Comparison of ENCODE assay signal across 9 cellular contexts in the genomic region with DNA sequence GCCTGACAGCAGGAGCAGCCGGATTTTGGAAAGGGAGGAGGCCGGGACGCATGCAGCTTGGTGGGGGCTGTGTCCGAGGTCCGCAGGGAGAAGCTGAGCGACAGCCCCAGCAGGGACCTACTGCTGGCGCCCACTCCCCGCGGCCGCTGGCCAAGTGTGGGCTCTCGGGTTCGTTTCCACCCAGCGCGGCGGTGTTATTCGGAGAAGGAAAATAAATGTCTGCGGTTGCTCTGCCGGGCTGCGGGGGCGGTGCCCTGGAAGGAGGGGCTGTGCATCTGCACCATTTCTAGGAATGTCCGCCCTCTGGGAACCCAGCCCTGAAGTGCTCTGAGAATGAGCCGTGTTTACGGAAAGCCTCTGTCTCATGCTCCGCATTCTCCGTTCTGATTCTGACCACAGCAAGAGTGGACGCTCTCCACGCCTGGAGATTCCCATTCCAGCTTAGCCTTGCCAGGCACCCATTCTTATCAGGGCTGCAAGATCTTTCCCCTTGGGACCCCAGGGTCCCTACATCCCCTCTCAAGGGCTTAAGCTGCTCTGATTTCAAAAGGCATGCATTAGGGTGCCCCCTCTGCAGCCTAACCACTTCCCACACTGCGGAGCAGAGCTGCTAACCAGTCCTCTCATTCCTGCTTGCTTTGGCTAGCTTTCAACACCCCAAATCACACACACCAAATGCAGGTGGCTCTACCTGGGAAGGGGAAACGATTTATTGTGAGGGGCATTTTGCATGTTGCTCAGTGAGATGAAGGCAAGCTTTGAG.
A peak's percentile ranks its signal among the peaks of the same experiment; 100 is the strongest.
DNase-seq lines count a peak whose midpoint lies in the region; ATAC-seq lines count a peak whose summit lies in the region.
"Had no signal": no experiment of that assay in that cellular context is flagged by ENCODE, and none has a peak within 500 bp of the region (broad histone marks: within the 10 kb centered on the region; RNA-seq: fewer than 3 reads in every experiment).

No MANE protein-coding gene starts in this region.

- ATAC-seq in GM21717 (IDR thresholded peaks at IDR 0.05; ENCODE audit: unreplicated experiment) = no peak

- peak overlapping the region; percentile 15 to 52 (median 41) for H3K4me3 ChIP-seq in skeletal muscle tissue (ENCODE audit: low read length in 3 of 3)

- no peaks in the 10 kb centered on the region for H3K36me3 Mint-ChIP-seq in activated CD4-positive, alpha-beta memory T cell treated with anti-CD3 and anti-CD28 coated beads for 36 hours
- no peaks in the 10 kb centered on the region for H3K36me3 Mint-ChIP-seq in activated CD4-positive, alpha-beta memory T cell treated with anti-CD3 and anti-CD28 coated beads, Interleukin-2, amount 10 ng/mL, durations not matched to agents 7 days and 5 days (ENCODE audit: low read depth)

- H3K4me1 Mint-ChIP-seq in activated CD4-positive, alpha-beta memory T cell treated with anti-CD3 and anti-CD28 coated beads for 36 hours (ENCODE audit: low read depth) = no peaks in the 10 kb centered on the region
- H3K4me1 Mint-ChIP-seq in activated CD4-positive, alpha-beta memory T cell treated with anti-CD3 and anti-CD28 coated beads, Interleukin-2, amount 10 ng/mL, durations not matched to agents 7 days and 5 days = no peaks in the 10 kb centered on the region

- in situ Hi-C loops in T47D (cut with HindIII; ENCODE audit: low pct_unique_long_range_greater_than_20kb, low sequenced_read_pairs) = no loop called here

- H3K4me1 ChIP-seq in skeletal muscle tissue (ENCODE audit: control insufficient read depth in 3 of 3, insufficient read depth in 3 of 3, low read length in 3 of 3) = peaks cover 5 to 11% (median 7%) of the 10 kb centered on the region in 3 donors

- no peaks in the 10 kb centered on the region for H3K9me3 ChIP-seq in skeletal muscle tissue (ENCODE audit: control insufficient read depth in 3 of 3, low read length in 3 of 3)

- peak overlapping the region in 2 of 3 donors; percentile 45 to 54 for H3K9ac ChIP-seq in skeletal muscle tissue (ENCODE audit: low read depth in 1 of 3, low read length in 3 of 3)

- no peak overlapping the region for H3K27ac Mint-ChIP-seq in activated CD4-positive, alpha-beta memory T cell treated with anti-CD3 and anti-CD28 coated beads for 36 hours
- H3K27ac Mint-ChIP-seq in activated CD4-positive, alpha-beta memory T cell treated with anti-CD3 and anti-CD28 coated beads, Interleukin-2, amount 10 ng/mL, durations not matched to agents 7 days and 5 days = no peak overlapping the region

- H3K36me3 ChIP-seq in skeletal muscle tissue (ENCODE audit: control insufficient read depth in 3 of 3, insufficient read depth in 3 of 3, low read length in 3 of 3) = no peaks in the 10 kb centered on the region

- H3K9me3 Mint-ChIP-seq in activated CD4-positive, alpha-beta memory T cell treated with anti-CD3 and anti-CD28 coated beads for 36 hours = peaks cover 4% of the 10 kb centered on the region
- peaks cover 6% of the 10 kb centered on the region for H3K9me3 Mint-ChIP-seq in activated CD4-positive, alpha-beta memory T cell treated with anti-CD3 and anti-CD28 coated beads, Interleukin-2, amount 10 ng/mL, durations not matched to agents 7 days and 5 days
- H3K9me3 Mint-ChIP-seq: activated T-cell treated with anti-CD3 and anti-CD28 coated beads, Interleukin-2, amount 50 U/mL, for 4 hours had no signal

- peak overlapping the region; percentile 65 for H3K27ac ChIP-seq in skeletal muscle tissue (ENCODE audit: low read depth, low read length)

- POLR2A ChIA-PET in activated CD4-positive, alpha-beta memory T cell treated with anti-CD3 and anti-CD28 coated beads for 36 hours (lab: Charles Lee) = no interaction called here
- POLR2A ChIA-PET in activated CD4-positive, alpha-beta memory T cell treated with anti-CD3 and anti-CD28 coated beads, Interleukin-2, amount 10 ng/mL, durations not matched to agents 7 days and 5 days (lab: Charles Lee) = no interaction called here

- intact Hi-C loops in activated CD4-positive, alpha-beta memory T cell treated with anti-CD3 and anti-CD28 coated beads for 36 hours (cut with micrococcal nuclease) = loop anchor here (10.0 kb wide), 1 partner anchor 381 kb away; no protein-coding TSS in a partner anchor

- no peak overlapping the region for H3K4me3 Mint-ChIP-seq in activated CD4-positive, alpha-beta memory T cell treated with anti-CD3 and anti-CD28 coated beads for 36 hours
- no peak overlapping the region for H3K4me3 Mint-ChIP-seq in activated CD4-positive, alpha-beta memory T cell treated with anti-CD3 and anti-CD28 coated beads, Interleukin-2, amount 10 ng/mL, durations not matched to agents 7 days and 5 days
- H3K4me3 Mint-ChIP-seq: activated T-cell treated with anti-CD3 and anti-CD28 coated beads, Interleukin-2, amount 50 U/mL, for 4 hours had no signal

- DNase-seq in activated CD4-positive, alpha-beta memory T cell treated with anti-CD3 and anti-CD28 coated beads for 36 hours = peak; percentile 14
- no peak for DNase-seq in activated CD4-positive, alpha-beta memory T cell treated with anti-CD3 and anti-CD28 coated beads, Interleukin-2, amount 10 ng/mL, durations not matched to agents 7 days and 5 days
- DNase-seq in T47D (ENCODE audit: low read depth in 1 of 2, low spot score in 1 of 2) (peak; percentile 30 to 72), iPS-NIHi11 (ENCODE audit: low spot score) (peak; percentile 66), NCI-H2029 (lab: John Stamatoyannopoulos, UW) (no peak)
- no peak for DNase-seq in central memory CD4-positive, alpha-beta T cell
- DNase-seq: activated T-cell treated with anti-CD3 and anti-CD28 coated beads, Interleukin-2, amount 50 U/mL, for 4 hours had no signal

- peaks cover 2% of the 10 kb centered on the region for H3K27me3 Mint-ChIP-seq in activated CD4-positive, alpha-beta memory T cell treated with anti-CD3 and anti-CD28 coated beads for 36 hours
- H3K27me3 Mint-ChIP-seq in activated CD4-positive, alpha-beta memory T cell treated with anti-CD3 and anti-CD28 coated beads, Interleukin-2, amount 10 ng/mL, durations not matched to agents 7 days and 5 days = no peaks in the 10 kb centered on the region

- no peaks in the 10 kb centered on the region for H3K27me3 ChIP-seq in skeletal muscle tissue (ENCODE audit: control insufficient read depth in 3 of 3, insufficient read depth in 3 of 3, low read length in 3 of 3)

- CTCF ChIA-PET in activated CD4-positive, alpha-beta memory T cell treated with anti-CD3 and anti-CD28 coated beads for 36 hours (lab: Charles Lee) = no interaction called here
- CTCF ChIA-PET in activated CD4-positive, alpha-beta memory T cell treated with anti-CD3 and anti-CD28 coated beads, Interleukin-2, amount 10 ng/mL, durations not matched to agents 7 days and 5 days (lab: Charles Lee) = no interaction called here

Comparison
In these comparisons a context has a peak if more than half of its experiments do, and no peak if none do; other contexts are left out.
1. DNase-seq: peak in activated CD4-positive, alpha-beta memory T cell treated with anti-CD3 and anti-CD28 coated beads for 36 hours (single experiment), T47D (2 of 2) and iPS-NIHi11 (single experiment); none in activated CD4-positive, alpha-beta memory T cell treated with anti-CD3 and anti-CD28 coated beads, Interleukin-2, amount 10 ng/mL, durations not matched to agents 7 days and 5 days (single experiment), NCI-H2029 (single experiment) and central memory CD4-positive, alpha-beta T cell (single experiment).